Comparison of ENCODE assay signal across 1 cellular context in genomic region chr17:77371888-77372443, GRCh38.
TF ChIP-seq lines count a peak whose summit lies in the region.

No MANE protein-coding gene starts in this region.

TF ChIP-seq in neural cell, 6 proteins besides CTCF, POLR2A, EP300 and RAD21 (continued from another document):
- TF ChIP-seq REST (IDR thresholded peaks at IDR 0.05; ENCODE audit: borderline replicate concordance) = no peak
TF ChIP-seq in neural cell: peak in this region for 0.
